15 cellular contexts compared by ENCODE assay signal in the genomic region with DNA sequence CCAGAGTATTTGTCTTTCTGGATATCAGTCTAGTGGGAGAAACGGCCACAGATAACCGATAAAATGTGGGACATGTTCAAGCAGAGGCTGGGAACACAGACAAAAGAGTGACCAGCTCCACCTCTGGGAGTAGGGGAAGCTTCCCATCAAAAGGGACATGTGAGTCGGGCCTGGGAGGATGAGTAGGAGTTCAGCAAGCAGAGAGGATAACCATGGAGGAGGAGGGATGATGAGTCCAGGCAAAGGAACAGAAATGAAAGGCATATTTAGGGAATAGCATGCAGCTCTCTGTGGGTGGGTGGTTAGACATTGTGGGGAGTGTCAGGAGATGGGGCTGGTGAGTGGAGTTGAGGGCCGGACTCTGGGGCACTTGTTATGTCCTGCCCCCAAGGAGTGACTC.
DNase-seq lines count a peak whose midpoint lies in the region; ATAC-seq and TF ChIP-seq lines count a peak whose summit lies in the region.
"Had no signal": no experiment of that assay in that cellular context is flagged by ENCODE, and none has a peak within 500 bp of the region (broad histone marks: within the 10 kb centered on the region; RNA-seq: fewer than 3 reads in every experiment).

No MANE protein-coding gene starts in this region.

- peaks cover 0 to 10% of the 10 kb centered on the region in 2 donors for H3K36me3 ChIP-seq in esophagus (ENCODE audit: control insufficient read depth in 2 of 2, insufficient read depth in 2 of 2, low read length in 1 of 2)
- H3K36me3 ChIP-seq in vagina = no peaks in the 10 kb centered on the region
- H3K36me3 ChIP-seq: WERI-Rb-1 had no signal

- no peak for ATAC-seq in right cardiac atrium
- ATAC-seq in Right ventricle myocardium inferior = no peak
- ATAC-seq: HCT116 had no signal

- H3K4me3 ChIP-seq in right cardiac atrium (ENCODE audit: low read length) = no peak overlapping the region
- H3K4me3 ChIP-seq in esophagus (ENCODE audit: low read depth in 1 of 2, low read length in 2 of 2) = no peak overlapping the region
- H3K4me3 ChIP-seq in vagina = no peak overlapping the region
- H3K4me3 ChIP-seq: Peyer's patch had no signal

- no peaks in the 10 kb centered on the region for H3K27me3 ChIP-seq in right cardiac atrium (ENCODE audit: control insufficient read depth, insufficient read depth)
- H3K27me3 ChIP-seq in esophagus (ENCODE audit: control insufficient read depth in 1 of 2, insufficient read depth in 2 of 2, low read length in 2 of 2) = no peaks in the 10 kb centered on the region
- no peaks in the 10 kb centered on the region for H3K27me3 ChIP-seq in vagina
- H3K27me3 ChIP-seq: Peyer's patch had no signal

- intact Hi-C loops in right cardiac atrium (cut with DNase I) = no loop called here
- intact Hi-C loops in Right ventricle myocardium inferior (cut with DNase I) = no loop called here
- intact Hi-C loops in vagina (cut with DNase I) = no loop called here

- H3K4me1 ChIP-seq in right cardiac atrium (ENCODE audit: control insufficient read depth, insufficient read depth, low read length) = peaks cover 16% of the 10 kb centered on the region
- peaks cover 3 to 13% of the 10 kb centered on the region in 2 donors for H3K4me1 ChIP-seq in esophagus (ENCODE audit: control insufficient read depth in 2 of 2, insufficient read depth in 2 of 2, low read length in 1 of 2)
- peaks cover 40% of the 10 kb centered on the region for H3K4me1 ChIP-seq in vagina

- TF ChIP-seq POLR2A in vagina (IDR thresholded peaks at IDR 0.05) = no peak

- peaks cover 59% of the 10 kb centered on the region for H3K4me1 Mint-ChIP-seq in osteocyte (ENCODE audit: unreplicated experiment)

- WGBS in right cardiac atrium = 86% methylated on average over 4 of the region's 4 CpGs
- WGBS in esophagus, 2 donors = 88% methylated on average over 4 of the region's 4 CpGs

- H3K9me3 ChIP-seq in right cardiac atrium (ENCODE audit: control insufficient read depth, low read length) = no peaks in the 10 kb centered on the region
- H3K9me3 ChIP-seq in esophagus (ENCODE audit: control insufficient read depth in 2 of 2, insufficient read depth in 1 of 2, low read depth in 1 of 2, low read length in 1 of 2) = no peaks in the 10 kb centered on the region
- H3K9me3 ChIP-seq in vagina = no peaks in the 10 kb centered on the region
- H3K9me3 ChIP-seq: Peyer's patch had no signal

- peaks cover 21% of the 10 kb centered on the region for H3K36me3 Mint-ChIP-seq in osteocyte (ENCODE audit: unreplicated experiment)

- H3K27me3 Mint-ChIP-seq in osteocyte (ENCODE audit: unreplicated experiment) = no peaks in the 10 kb centered on the region

- H3K27ac Mint-ChIP-seq in osteocyte (ENCODE audit: unreplicated experiment) = peak overlapping the region; percentile 67

- TF ChIP-seq CTCF in osteocyte (IDR thresholded peaks at IDR 0.05) (no peak), vagina (IDR thresholded peaks at IDR 0.05) (no peak)

- DNase-seq in right cardiac atrium (no peak), Right ventricle myocardium inferior (ENCODE audit: missing footprints) (no peak), osteocyte (ENCODE audit: extremely low spot score, unreplicated experiment) (no peak), vagina (ENCODE audit: extremely low spot score in 2 of 2) (no peak), NCI-H2029 treated with DMSO at 0.1 percent for 48 hours (lab: John Stamatoyannopoulos, UW) (no peak), activated gamma-delta T cell (lab: John Stamatoyannopoulos, UW) (no peak)
- no peak for DNase-seq in central memory CD4-positive, alpha-beta T cell
- DNase-seq: foreskin fibroblast; GF-D8; NCI-H2081 treated with DMSO at 0.1 percent for 48 hours; Peyer's patch; stimulated activated CD4-positive, alpha-beta T cell treated with anti-CD3 and anti-CD28 coated beads, Interleukin-4, amount 100 ng/mL, for 1 hour; WERI-Rb-1 had no signal

- no peaks in the 10 kb centered on the region for H3K9me3 Mint-ChIP-seq in osteocyte (ENCODE audit: unreplicated experiment)

- H3K4me3 Mint-ChIP-seq in osteocyte (ENCODE audit: unreplicated experiment) = no peak overlapping the region

- H3K27ac ChIP-seq in right cardiac atrium (ENCODE audit: low read length) = peak overlapping the region; percentile 5
- peak overlapping the region; percentile 24 to 40 for H3K27ac ChIP-seq in esophagus (ENCODE audit: low read depth in 2 of 2, low read length in 1 of 2)
- peak overlapping the region; percentile 95 for H3K27ac ChIP-seq in vagina
- H3K27ac ChIP-seq: WERI-Rb-1 had no signal

Comparison
In these comparisons a context has a peak if more than half of its experiments do, and no peak if none do; other contexts are left out.
1. H3K27ac ChIP-seq: peak in every context shown above with its lines; median percentile 95 in vagina; 32 in esophagus; 5 in right cardiac atrium.